8 cellular contexts compared by ENCODE assay signal in the genomic region with DNA sequence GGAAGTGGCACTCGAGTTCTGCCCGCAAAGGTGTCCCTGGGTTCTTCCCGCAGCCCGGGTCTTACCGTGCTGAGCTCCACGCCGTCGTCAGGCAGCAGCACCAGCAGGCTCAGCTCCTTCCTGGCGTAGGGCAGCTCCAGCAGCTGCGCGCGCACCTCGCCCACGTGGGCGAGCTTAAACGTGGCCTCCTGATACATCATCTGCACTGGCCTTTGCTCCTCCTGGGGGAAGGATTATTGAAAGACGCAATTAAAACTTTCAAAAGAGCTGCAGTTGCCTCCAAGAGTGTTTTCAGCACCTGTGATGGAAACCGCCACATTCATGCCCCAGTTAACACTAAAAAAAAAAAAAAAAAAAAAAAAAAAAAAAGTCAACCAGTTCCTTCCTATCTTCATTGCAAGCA. TPM values are rescaled to one million over a fixed set of nuclear protein-coding genes. Genes with fewer than 3 reads are reported as not detected.
DNase-seq lines count a peak whose midpoint lies in the region; ATAC-seq and TF ChIP-seq lines count a peak whose summit lies in the region.

No MANE protein-coding gene starts in this region.

- DNase-seq in NCI-H510A treated with DMSO at 0.1 percent for 48 hours (lab: John Stamatoyannopoulos, UW) (peak; percentile 26), NOMO-1 treated with dmso at 0.1 percent for 144 hours (lab: John Stamatoyannopoulos, UW; ENCODE audit: unreplicated experiment) (no peak), HT-29 (ENCODE audit: low spot score) (no peak), heart left ventricle (no peak), GM03348 (ENCODE audit: low spot score) (no peak)
- peak in 3 of 4 experiments; percentile 17 to 55 (median 36) for DNase-seq in activated naive CD4-positive, alpha-beta T cell (lab: John Stamatoyannopoulos, UW)
- DNase-seq in stimulated activated CD4-positive, alpha-beta T cell treated with anti-CD3 and anti-CD28 coated beads, Interleukin-4, amount 100 ng/mL, for 24 hours = peak; percentile 73

- WGBS in heart left ventricle, 4 donors = 93 to 96% (median 95%) methylated on average over 18 of the region's 18 CpGs

- no peak for TF ChIP-seq CTCF in heart left ventricle (IDR thresholded peaks at IDR 0.05)

- intact Hi-C loops in heart left ventricle (cut with DNase I) = no loop called here

- in situ Hi-C loops in GM18951 (cut with MboI; ENCODE audit: low sequenced_read_pairs, unreplicated experiment) = no loop called here

- ATAC-seq in heart left ventricle = no peak

- no peak overlapping the region for H3K4me3 ChIP-seq in heart left ventricle

- H3K9me3 ChIP-seq in heart left ventricle = no peaks in the 10 kb centered on the region

- H3K27ac ChIP-seq in heart left ventricle = no peak overlapping the region

- peaks cover 0 to 88% (median 85%) of the 10 kb centered on the region in 9 donors for H3K36me3 ChIP-seq in heart left ventricle

- peaks cover 0 to 19% (median 0%) of the 10 kb centered on the region in 12 donors for H3K4me1 ChIP-seq in heart left ventricle

- TF ChIP-seq POLR2A in GM18951 (IDR thresholded peaks at IDR 0.05; ENCODE audit: extremely low read depth, insufficient read depth, insufficient read length) (peak; percentile 62), heart left ventricle (IDR thresholded peaks at IDR 0.05) (no peak)

- no peaks in the 10 kb centered on the region for H3K27me3 ChIP-seq in heart left ventricle

RNA-seq across cellular contexts. Expression of a gene that starts 11.3 kb away (rescaled TPM):
- total RNA-seq in HT-29 (2014; rRNA removed; shearing (Covaris generic)) = 2.0 and 2.9 TPM in 2 replicates
- 10 to 100 TPM in 1 of 9 donors, 1 to 10 TPM in 8; 2.1 to 16.7 (median 5.4) TPM for total RNA-seq in heart left ventricle
- polyA plus RNA-seq in heart left ventricle = 1 to 10 TPM; 2.1 to 2.7 TPM

RNA-seq across cellular contexts. Expression of a gene that starts 50.1 kb away (rescaled TPM):
- total RNA-seq in HT-29 (2014; rRNA removed; shearing (Covaris generic)) = 75.5 and 93.2 TPM in 2 replicates
- total RNA-seq in heart left ventricle = 10 to 100 TPM; 15.6 to 55.6 (median 23.0) TPM
- polyA plus RNA-seq in heart left ventricle = 10 to 100 TPM; 15.4 to 20.4 TPM

Comparison
In these comparisons a context has a peak if more than half of its experiments do, and no peak if none do; other contexts are left out.
1. DNase-seq: peak in NCI-H510A treated with DMSO at 0.1 percent for 48 hours (single experiment), activated naive CD4-positive, alpha-beta T cell (3 of 4) and stimulated activated CD4-positive, alpha-beta T cell treated with anti-CD3 and anti-CD28 coated beads, Interleukin-4, amount 100 ng/mL, for 24 hours (single experiment); none in NOMO-1 treated with dmso at 0.1 percent for 144 hours (single experiment), HT-29 (single experiment), heart left ventricle (0 of 5) and GM03348 (single experiment).